Comparison of ENCODE assay signal across 8 cellular contexts in genomic region chr17:28599311-28600184, GRCh38. TPM values are rescaled to one million over a fixed set of nuclear protein-coding genes. Genes with fewer than 3 reads are reported as not detected.
DNase-seq lines count a peak whose midpoint lies in the region; ATAC-seq and TF ChIP-seq lines count a peak whose summit lies in the region.

No MANE protein-coding gene starts in this region.

- no peaks in the 10 kb centered on the region for H3K9me3 Mint-ChIP-seq in IgD-negative memory B cell

- H3K27me3 Mint-ChIP-seq in IgD-negative memory B cell = no peaks in the 10 kb centered on the region

- H3K4me1 ChIP-seq in DND-41 (ENCODE audit: insufficient read depth, low read length) = peaks cover 36% of the 10 kb centered on the region
- H3K4me1 ChIP-seq in ovary (ENCODE audit: insufficient read depth) = peaks cover 2% of the 10 kb centered on the region
- peaks cover 0 to 18% (median 11%) of the 10 kb centered on the region in 4 donors for H3K4me1 ChIP-seq in tibial artery

- peak overlapping the region; percentile 92 to 98 (median 93) for H3K27ac Mint-ChIP-seq in IgD-negative memory B cell

- H3K4me2 ChIP-seq in DND-41 (ENCODE audit: insufficient read depth, low read length) = peak overlapping the region; percentile 78

- no peaks in the 10 kb centered on the region for H4K20me1 ChIP-seq in DND-41 (ENCODE audit: insufficient read depth, low read length)

- DNase-seq in DND-41 (peak; percentile 47), RPMI8226 (peak; percentile 92), globus pallidus (ENCODE audit: low spot score) (peak; percentile 24), ovary (peak; percentile 58 to 80 (median 73)), tibial artery (peak; percentile 68 to 80)
- DNase-seq in activated naive CD4-positive, alpha-beta T cell treated with anti-CD3 and anti-CD28 coated beads, Interleukin-2, amount 50 U/mL, for 16 hours = peak; percentile 71

- H3K36me3 Mint-ChIP-seq in IgD-negative memory B cell = no peaks in the 10 kb centered on the region

- H2AFZ ChIP-seq in DND-41 (ENCODE audit: low read depth, low read length) = peak overlapping the region; percentile 97

- H3K4me3 Mint-ChIP-seq in IgD-negative memory B cell = peak overlapping the region; percentile 86 to 98 (median 94)

- TF ChIP-seq POLR2A in ovary (IDR thresholded peaks at IDR 0.05) = no peak

- ATAC-seq in DND-41 (ENCODE audit: insufficient read depth, low read depth) (peak; percentile 52), GM21717 (IDR thresholded peaks at IDR 0.05; ENCODE audit: unreplicated experiment) (peak; percentile 40)

- H3K27me3 ChIP-seq in DND-41 (ENCODE audit: insufficient read depth, low read length, poor library complexity) = no peaks in the 10 kb centered on the region
- H3K27me3 ChIP-seq in ovary = no peaks in the 10 kb centered on the region
- no peaks in the 10 kb centered on the region for H3K27me3 ChIP-seq in tibial artery

- TF ChIP-seq EP300 in ovary (IDR thresholded peaks at IDR 0.05) = no peak

- intact Hi-C loops in ovary (cut with DNase I) = no loop called here
- intact Hi-C loops in tibial artery (cut with DNase I; ENCODE audit: low total_unique reads) = no loop called here

- H3K79me2 ChIP-seq in DND-41 (ENCODE audit: insufficient read depth, low read length) = peaks cover 35% of the 10 kb centered on the region

- peaks cover 27% of the 10 kb centered on the region for H3K36me3 ChIP-seq in DND-41 (ENCODE audit: insufficient read depth, low read length)
- no peaks in the 10 kb centered on the region for H3K36me3 ChIP-seq in ovary
- H3K36me3 ChIP-seq in tibial artery = no peaks in the 10 kb centered on the region

- peak overlapping the region; percentile 93 for H3K9ac ChIP-seq in DND-41 (ENCODE audit: low read depth, low read length)

- peak overlapping the region; percentile 86 for H3K27ac ChIP-seq in DND-41 (ENCODE audit: low read length)
- H3K27ac ChIP-seq in ovary = peak overlapping the region; percentile 81 to 92
- peak overlapping the region; percentile 93 for H3K27ac ChIP-seq in tibial artery

- peaks cover 6 to 20% (median 20%) of the 10 kb centered on the region in 3 donors for H3K4me1 Mint-ChIP-seq in IgD-negative memory B cell

- H3K9me3 ChIP-seq in DND-41 (ENCODE audit: insufficient read depth, low read length, severe bottlenecking) = no peaks in the 10 kb centered on the region
- H3K9me3 ChIP-seq in ovary = no peaks in the 10 kb centered on the region
- H3K9me3 ChIP-seq in tibial artery = no peaks in the 10 kb centered on the region

- TF ChIP-seq CTCF in DND-41 (IDR thresholded peaks at IDR 0.05; ENCODE audit: borderline replicate concordance, extremely low read depth, low read length, poor library complexity, severe bottlenecking) = peak; percentile 1
- TF ChIP-seq CTCF in ovary (IDR thresholded peaks at IDR 0.05) = no peak
- TF ChIP-seq CTCF in tibial artery (IDR thresholded peaks at IDR 0.05) = no peak

- 4 to 10% (median 6%) methylated on average over 40 of the region's 40 CpGs for WGBS in ovary, 3 donors

- H3K4me3 ChIP-seq in DND-41 (ENCODE audit: low read depth in 1 of 2, low read length in 2 of 2) (peak overlapping the region; percentile 84 to 96), ovary (peak overlapping the region; percentile 47), tibial artery (peak overlapping the region; percentile 57 to 61)

RNA-seq across cellular contexts. Expression of gene SPAG5, which starts 0.7 kb away (rescaled TPM):
- polyA plus RNA-seq in IgD-negative memory B cell (2.2 TPM), ovary (1 to 10 TPM; 2.9 to 3.8 TPM)
- 1 to 10 TPM; 2.1 to 5.0 (median 3.3) TPM for total RNA-seq in ovary

RNA-seq across cellular contexts. Expression of gene RSKR, which starts 14.4 kb away (rescaled TPM):
- 0.11 TPM for polyA plus RNA-seq in IgD-negative memory B cell
- total RNA-seq in ovary = 10 to 100 TPM in 3 of 7 donors, 1 to 10 TPM in 4; 3.6 to 16.2 (median 7.9) TPM
- polyA plus RNA-seq in ovary = 1 to 10 TPM; 4.1 to 8.7 TPM

RNA-seq across cellular contexts. Expression of gene ALDOC, which starts 22.9 kb away (rescaled TPM):
- polyA plus RNA-seq in IgD-negative memory B cell = 28.0 TPM
- total RNA-seq in ovary = 10 to 100 TPM; 17.1 to 71.5 (median 28.4) TPM
- polyA plus RNA-seq in ovary = 10 to 100 TPM; 25.4 to 39.1 TPM

RNA-seq across cellular contexts. Expression of gene PIGS, which starts 28.2 kb away (rescaled TPM):
- polyA plus RNA-seq in IgD-negative memory B cell (48.4 TPM), ovary (10 to 100 TPM; 26.6 to 64.8 TPM)
- 10 to 100 TPM; 16.1 to 42.2 (median 33.5) TPM for total RNA-seq in ovary

RNA-seq across cellular contexts. Expression of gene BLTP2, which starts 45.4 kb away (rescaled TPM):
- polyA plus RNA-seq in IgD-negative memory B cell (41.4 TPM), ovary (100 to 1,000 TPM in 1 of 2 donors, 10 to 100 TPM in 1; 24.9 to 100 TPM)
- 100 to 1,000 TPM in 3 of 7 donors, 10 to 100 TPM in 4; 57.2 to 148 (median 93.2) TPM for total RNA-seq in ovary

Comparison
In these comparisons a context has a peak if more than half of its experiments do, and no peak if none do; other contexts are left out.
1. Peak in every context shown above with its lines: DNase-seq, ATAC-seq, H3K4me3 ChIP-seq and H3K27ac ChIP-seq.
2. DNase-seq: peak in every context shown above with its lines; median percentile 92 in RPMI8226; 74 in tibial artery; 73 in ovary; 71 in activated naive CD4-positive, alpha-beta T cell treated with anti-CD3 and anti-CD28 coated beads, Interleukin-2, amount 50 U/mL, for 16 hours; 47 in DND-41; 24 in globus pallidus.